In genomic region chr6:148461247-148461646, GRCh38 we compare ENCODE assay signal across 23 cellular contexts.
DNase-seq lines count a peak whose midpoint lies in the region; ATAC-seq and TF ChIP-seq lines count a peak whose summit lies in the region.
"Had no signal": no experiment of that assay in that cellular context is flagged by ENCODE, and none has a peak within 500 bp of the region (broad histone marks: within the 10 kb centered on the region; RNA-seq: fewer than 3 reads in every experiment).

No MANE protein-coding gene starts in this region.

- peaks cover 29% of the 10 kb centered on the region for H3K4me1 Mint-ChIP-seq in mesothelial cell of epicardium
- peaks cover 7% of the 10 kb centered on the region for H3K4me1 Mint-ChIP-seq in activated T-helper 1 cell treated with anti-CD3 and anti-CD28 coated beads, Interleukin-12 subunit alpha, Interleukin-12 subunit beta, Interleukin-2, Interleukin-4 antibody, amounts not matched to agents 30 ng/mL and 10 ng/mL and 1 ng/mL, durations not matched to agents 14 hours and 24 hours and 36 hours (ENCODE audit: low read depth)

- TF ChIP-seq CTCF in heart right ventricle (IDR thresholded peaks at IDR 0.05) (no peak), WERI-Rb-1 (IDR thresholded peaks at IDR 0.05; ENCODE audit: low read depth, low read length) (no peak), mesothelial cell of epicardium (IDR thresholded peaks at IDR 0.05; ENCODE audit: unreplicated experiment) (no peak)

- H3K9me3 ChIP-seq in heart right ventricle (no peaks in the 10 kb centered on the region), WERI-Rb-1 (ENCODE audit: severe bottlenecking) (no peaks in the 10 kb centered on the region), mesodermal cell (ENCODE audit: control insufficient read depth, low read length) (no peaks in the 10 kb centered on the region)

- H3K9me3 Mint-ChIP-seq in mesothelial cell of epicardium: no peaks in the 10 kb centered on the region
- H3K9me3 Mint-ChIP-seq in activated T-helper 1 cell treated with anti-CD3 and anti-CD28 coated beads, Interleukin-12 subunit alpha, Interleukin-12 subunit beta, Interleukin-2, Interleukin-4 antibody, amounts not matched to agents 30 ng/mL and 10 ng/mL and 1 ng/mL, durations not matched to agents 14 hours and 24 hours and 36 hours: no peaks in the 10 kb centered on the region
- H3K9me3 Mint-ChIP-seq: CD4-positive, CD25-positive, alpha-beta regulatory T cell had no signal

- ATAC-seq in heart right ventricle: no peak
- ATAC-seq in Right ventricle myocardium superior (ENCODE audit: poor library complexity): no peak
- ATAC-seq in left lobe of liver: peak; percentile 73
- ATAC-seq: Panc1 had no signal

- peaks cover 9 to 63% (median 47%) of the 10 kb centered on the region in 9 donors for H3K4me1 ChIP-seq in heart right ventricle
- H3K4me1 ChIP-seq in mesodermal cell (ENCODE audit: control insufficient read depth, insufficient read depth, low read length, poor library complexity, severe bottlenecking): peaks cover 16% of the 10 kb centered on the region

- H3K36me3 Mint-ChIP-seq in mesothelial cell of epicardium: peaks cover 10% of the 10 kb centered on the region
- H3K36me3 Mint-ChIP-seq in activated T-helper 1 cell treated with anti-CD3 and anti-CD28 coated beads, Interleukin-12 subunit alpha, Interleukin-12 subunit beta, Interleukin-2, Interleukin-4 antibody, amounts not matched to agents 30 ng/mL and 10 ng/mL and 1 ng/mL, durations not matched to agents 14 hours and 24 hours and 36 hours (ENCODE audit: low read depth): no peaks in the 10 kb centered on the region
- H3K36me3 Mint-ChIP-seq: CD4-positive, CD25-positive, alpha-beta regulatory T cell had no signal

- H3K27ac Mint-ChIP-seq in mesothelial cell of epicardium: no peak overlapping the region
- no peak overlapping the region for H3K27ac Mint-ChIP-seq in activated T-helper 1 cell treated with anti-CD3 and anti-CD28 coated beads, Interleukin-12 subunit alpha, Interleukin-12 subunit beta, Interleukin-2, Interleukin-4 antibody, amounts not matched to agents 30 ng/mL and 10 ng/mL and 1 ng/mL, durations not matched to agents 14 hours and 24 hours and 36 hours

- H3K4me3 ChIP-seq in heart right ventricle (no peak overlapping the region), WERI-Rb-1 (ENCODE audit: low read depth, low read length) (no peak overlapping the region), mesodermal cell (ENCODE audit: extremely low read depth, insufficient read depth, low read length, poor library complexity, severe bottlenecking) (no peak overlapping the region)
- H3K4me3 ChIP-seq: SK-N-MC had no signal

- H3K27ac ChIP-seq in heart right ventricle (peak overlapping the region in 7 of 10 donors; percentile 6 to 82 (median 51)), WERI-Rb-1 (peak overlapping the region; percentile 47), mesodermal cell (ENCODE audit: low read depth, low read length, severe bottlenecking) (peak overlapping the region; percentile 31)
- H3K27ac ChIP-seq: HL-60, RWPE1, SK-N-MC had no signal

- WGBS in heart right ventricle, 2 donors: 92 to 97% methylated on average over 2 of the region's 2 CpGs
- 97 to 100% methylated on average over 1 to 2 of the region's 2 CpGs for WGBS in mesodermal cell (ENCODE audit: insufficient coverage in 2 of 2), 2 experiments

- H3K4me3 Mint-ChIP-seq in mesothelial cell of epicardium: no peak overlapping the region
- no peak overlapping the region for H3K4me3 Mint-ChIP-seq in activated T-helper 1 cell treated with anti-CD3 and anti-CD28 coated beads, Interleukin-12 subunit alpha, Interleukin-12 subunit beta, Interleukin-2, Interleukin-4 antibody, amounts not matched to agents 30 ng/mL and 10 ng/mL and 1 ng/mL, durations not matched to agents 14 hours and 24 hours and 36 hours
- H3K4me3 Mint-ChIP-seq: CD4-positive, CD25-positive, alpha-beta regulatory T cell had no signal

- intact Hi-C loops in heart right ventricle (cut with DNase I): loop anchor here in 7 of 10 donors (5.0 to 10.0 kb wide), 13 partner anchors 44 to 956 kb away; partner anchors contain the start of genes SASH1 (in 2 of the 7) and SAMD5 (in 1 of the 7)
- intact Hi-C loops in Right ventricle myocardium superior (cut with DNase I): loop anchor here (10.0 kb wide), 2 partner anchors 116 to 206 kb away; partner anchors contain the start of gene SASH1
- intact Hi-C loops in activated T-helper 1 cell treated with anti-CD3 and anti-CD28 coated beads, Interleukin-12 subunit alpha, Interleukin-12 subunit beta, Interleukin-2, Interleukin-4 antibody, amounts not matched to agents 30 ng/mL and 10 ng/mL and 1 ng/mL, durations not matched to agents 14 hours and 24 hours and 36 hours (cut with micrococcal nuclease): loop anchor here (5.0 kb wide), 2 partner anchors 119 to 954 kb away; partner anchors contain the start of genes SAMD5 and SASH1

- no peaks in the 10 kb centered on the region for H3K27me3 ChIP-seq in heart right ventricle
- H3K27me3 ChIP-seq in WERI-Rb-1 (ENCODE audit: insufficient read depth, low read depth, severe bottlenecking): no peaks in the 10 kb centered on the region

- DNase-seq in heart right ventricle (no peak), Right ventricle myocardium superior (no peak), WERI-Rb-1 (no peak), left lobe of liver (ENCODE audit: low spot score) (no peak), mesothelial cell of epicardium (ENCODE audit: low spot score in 2 of 2, unreplicated experiment in 2 of 2) (no peak), NCI-H2196 treated with DMSO at 0.1 percent for 48 hours (lab: John Stamatoyannopoulos, UW; ENCODE audit: unreplicated experiment) (no peak)
- no peak for DNase-seq in activated T-helper 1 cell treated with anti-CD3 and anti-CD28 coated beads, Interleukin-12 subunit alpha, Interleukin-12 subunit beta, Interleukin-2, Interleukin-4 antibody, amounts not matched to agents 30 ng/mL and 10 ng/mL and 1 ng/mL, durations not matched to agents 14 hours and 24 hours and 36 hours (ENCODE audit: low spot score)
- DNase-seq: CD4-positive, CD25-positive, alpha-beta regulatory T cell; DMS153; DND-41; Karpas-422; NCI-H1092; NCI-H1417 treated with DMSO at 0.1 percent for 48 hours; NCI-H1694 treated with DMSO at 0.1 percent for 48 hours; NCI-H2081 treated with DMSO at 0.1 percent for 48 hours; NCI-H2171; NCI-H524 treated with DMSO at 0.1 percent for 48 hours; SIG-M5 had no signal

- H3K27me3 Mint-ChIP-seq in mesothelial cell of epicardium (ENCODE audit: low read depth): no peaks in the 10 kb centered on the region
- H3K27me3 Mint-ChIP-seq in activated T-helper 1 cell treated with anti-CD3 and anti-CD28 coated beads, Interleukin-12 subunit alpha, Interleukin-12 subunit beta, Interleukin-2, Interleukin-4 antibody, amounts not matched to agents 30 ng/mL and 10 ng/mL and 1 ng/mL, durations not matched to agents 14 hours and 24 hours and 36 hours (ENCODE audit: insufficient read depth): peaks cover 25% of the 10 kb centered on the region

- peaks cover 0 to 10% (median 0%) of the 10 kb centered on the region in 9 donors for H3K36me3 ChIP-seq in heart right ventricle
- no peaks in the 10 kb centered on the region; the same call in 1 of the 2 replicates for H3K36me3 ChIP-seq in WERI-Rb-1
- peaks cover 19% of the 10 kb centered on the region for H3K36me3 ChIP-seq in mesodermal cell (ENCODE audit: control insufficient read depth, insufficient read depth, low read length)
